ENCODE assay signal across 8 cellular contexts in the genomic region with DNA sequence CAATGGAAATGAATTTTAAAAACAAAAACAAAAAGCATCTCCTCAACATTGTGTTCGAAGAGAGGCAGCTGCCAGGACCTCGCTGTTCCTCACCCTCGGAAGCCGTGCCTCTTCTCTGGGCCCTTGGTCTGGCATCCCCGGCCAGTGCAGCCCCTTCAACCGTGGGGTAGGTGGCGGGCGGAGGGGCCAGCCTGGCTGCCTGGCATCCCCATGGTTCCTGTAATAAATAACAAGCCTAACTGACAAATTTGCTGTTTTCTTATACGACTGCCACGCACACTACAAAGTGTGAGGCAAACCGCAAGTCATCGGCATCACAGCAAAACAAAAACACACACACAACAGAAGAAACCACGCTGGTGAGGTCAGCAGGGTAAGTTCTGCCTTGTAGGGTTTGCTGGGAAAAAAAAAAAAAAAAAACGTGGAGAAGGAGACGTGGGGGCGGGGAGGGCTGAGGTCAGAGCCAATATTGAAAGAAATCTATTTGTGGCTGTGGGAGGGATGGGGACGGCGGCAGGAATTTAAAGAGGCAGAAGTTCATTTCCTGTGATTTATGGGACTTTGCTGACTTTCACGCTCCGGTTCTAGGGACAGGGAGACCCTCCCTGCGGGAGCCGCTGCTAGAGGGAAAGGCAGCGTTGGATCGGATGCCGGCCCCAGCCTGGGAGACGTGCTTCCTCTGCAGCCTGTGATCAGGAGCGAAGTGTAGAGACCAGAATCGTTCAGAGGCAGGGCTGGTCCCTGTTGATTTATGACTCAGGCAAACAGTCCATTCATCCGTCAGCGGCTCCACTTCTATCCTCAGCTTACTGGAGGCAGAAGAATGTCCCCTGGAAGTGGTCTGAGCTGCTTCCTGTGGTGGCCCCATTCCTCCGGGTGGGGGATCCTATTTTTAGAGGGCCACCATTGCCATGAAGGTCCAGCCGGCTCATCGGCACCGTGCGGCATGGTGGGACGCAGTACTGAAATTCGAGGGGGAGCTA.
DNase-seq lines count a peak whose midpoint lies in the region; ATAC-seq, FAIRE-seq and TF ChIP-seq lines count a peak whose summit lies in the region.

No MANE protein-coding gene starts in this region.

- peak; percentile 13 for FAIRE-seq in G401.6 (lab: Jason Lieb, UNC)

- no peak for TF ChIP-seq CTCF in foreskin fibroblast (IDR thresholded peaks at IDR 0.05; ENCODE audit: low read depth, low read length)

- no peak for ATAC-seq in T-helper 17 cell

- peaks cover 80% of the 10 kb centered on the region for H3K27me3 Mint-ChIP-seq in T-helper 17 cell

- H3K4me3 Mint-ChIP-seq in T-helper 17 cell: peak overlapping the region; percentile 64

- H3K4me3 ChIP-seq in foreskin fibroblast (ENCODE audit: low read depth in 1 of 2, low read length in 2 of 2): peak overlapping the region; percentile 37 to 42

- peaks cover 15% of the 10 kb centered on the region for H3K4me1 Mint-ChIP-seq in T-helper 17 cell

- no peaks in the 10 kb centered on the region for H3K9me3 ChIP-seq in T-helper 17 cell (ENCODE audit: control insufficient read depth, low read length, poor library complexity, severe bottlenecking)

- DNase-seq in T-helper 17 cell (no peak), foreskin fibroblast (peak; percentile 79 to 85), posterior vena cava (ENCODE audit: low spot score) (peak; percentile 84), NCI-H1105 treated with DMSO at 0.1 percent for 48 hours (lab: John Stamatoyannopoulos, UW) (no peak), DMS79 (lab: John Stamatoyannopoulos, UW) (no peak), hippocampal formation (lab: John Stamatoyannopoulos, UW) (no peak), NCI-H2107 treated with DMSO at 0.1 percent for 48 hours (lab: John Stamatoyannopoulos, UW; ENCODE audit: unreplicated experiment) (no peak)

- H3K27ac Mint-ChIP-seq in T-helper 17 cell: no peak overlapping the region

- peaks cover 8% of the 10 kb centered on the region for H3K36me3 Mint-ChIP-seq in T-helper 17 cell (ENCODE audit: low read depth)

- intact Hi-C loops in posterior vena cava (cut with DNase I): loop anchor here in 1 of 2 donors (2.0 kb wide), 1 partner anchor 60 kb away; no protein-coding TSS in a partner anchor

Comparison
In these comparisons a context has a peak if more than half of its experiments do, and no peak if none do; other contexts are left out.
1. DNase-seq: peak in foreskin fibroblast (2 of 2) and posterior vena cava (single experiment); none in T-helper 17 cell (0 of 3), NCI-H1105 treated with DMSO at 0.1 percent for 48 hours (single experiment), DMS79 (single experiment), hippocampal formation (0 of 2) and NCI-H2107 treated with DMSO at 0.1 percent for 48 hours (single experiment).